In the genomic region with DNA sequence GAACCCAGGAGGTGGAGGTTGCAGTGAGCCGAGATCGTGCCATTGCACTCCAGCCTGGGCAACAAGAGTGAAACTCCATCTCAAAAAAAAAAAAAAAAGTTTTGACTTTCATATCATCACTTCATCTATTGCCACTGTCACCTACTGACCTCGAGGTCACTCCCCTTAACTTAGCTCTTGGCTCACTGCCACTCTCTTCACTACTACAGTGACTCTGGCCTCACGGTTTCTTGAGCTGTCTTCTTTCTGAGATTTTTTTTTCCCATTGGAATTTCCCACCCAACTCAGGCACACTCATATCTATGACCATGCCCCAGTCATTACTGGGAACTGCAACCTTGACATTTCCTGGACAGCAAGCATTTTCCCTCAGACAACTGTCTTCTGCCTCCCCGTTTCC, we compare ENCODE assay signal across 37 cellular contexts. TPM values are rescaled to one million over a fixed set of nuclear protein-coding genes. Genes with fewer than 3 reads are reported as not detected.
"Had no signal": no experiment of that assay in that cellular context is flagged by ENCODE, and none has a peak within 500 bp of the region (broad histone marks: within the 10 kb centered on the region; RNA-seq: fewer than 3 reads in every experiment).

No MANE protein-coding gene starts in this region.

- H2AFZ ChIP-seq: hepatocyte had no signal

- H3K4me1 ChIP-seq: colonic mucosa, esophagus muscularis mucosa, foreskin keratinocyte, gastroesophageal sphincter, heart left ventricle, left ventricle myocardium inferior, lower lobe of right lung, psoas muscle, sigmoid colon, stomach, tibial artery had no signal

- H3K27ac ChIP-seq: colonic mucosa, esophagus muscularis mucosa, foreskin keratinocyte, gastroesophageal sphincter, heart left ventricle, hepatocyte, left ventricle myocardium inferior, lower lobe of right lung, ovary, psoas muscle, sigmoid colon, stomach, tibial artery had no signal

- H3K79me2 ChIP-seq: hepatocyte had no signal

- FAIRE-seq: endothelial cell of umbilical vein, urothelium cell line had no signal

- H3K36me3 Mint-ChIP-seq: natural killer cell; stimulated activated effector memory CD8-positive, alpha-beta T cell treated with anti-CD3 and anti-CD28 coated beads, Interleukin-12 subunit alpha, Interleukin-12 subunit beta, amount 100 ng/mL, for 72 hours had no signal

- H3K27ac Mint-ChIP-seq: dendritic cell treated with granulocyte-macrophage colony-stimulating factor and Interleukin-4, amounts not matched to agents 40 ng/mL and 50 ng/mL, for 4 days; natural killer cell; stimulated activated effector memory CD8-positive, alpha-beta T cell treated with anti-CD3 and anti-CD28 coated beads, Interleukin-12 subunit alpha, Interleukin-12 subunit beta, amount 100 ng/mL, for 72 hours; type B pancreatic cell had no signal

- DNase-seq: colonic mucosa; effector CD8-positive, alpha-beta T cell; foreskin keratinocyte; heart left ventricle; left colon; left ventricle myocardium inferior; lower lobe of right lung; natural killer cell; occipital lobe; ovary; posterior cingulate gyrus; psoas muscle; right cardiac atrium; sigmoid colon; stimulated activated CD4-positive, alpha-beta T cell treated with anti-CD3 and anti-CD28 coated beads, Interleukin-2, amount 100 ng/mL, for 24 hours; stimulated activated CD4-positive, alpha-beta T cell treated with anti-CD3 and anti-CD28 coated beads, Interleukin-4, amount 100 ng/mL, for 24 hours; stimulated activated naive CD4-positive, alpha-beta T cell treated with Interleukin-2 at 50 U/mL for 16 hours; stomach; tibial artery had no signal

- H3K4me3 ChIP-seq: colonic mucosa, esophagus muscularis mucosa, gastroesophageal sphincter, heart left ventricle, hepatocyte, left ventricle myocardium inferior, lower lobe of right lung, ovary, psoas muscle, sigmoid colon, stomach, tibial artery had no signal

- ATAC-seq: foreskin keratinocyte; gastroesophageal sphincter; heart left ventricle; left colon; lower lobe of right lung; natural killer cell; psoas muscle; right cardiac atrium; stimulated activated effector memory CD8-positive, alpha-beta T cell treated with anti-CD3 and anti-CD28 coated beads, Interleukin-12 subunit alpha, Interleukin-12 subunit beta, amount 100 ng/mL, for 72 hours had no signal

- H3K4me2 ChIP-seq: hepatocyte had no signal

- H3K4me3 Mint-ChIP-seq: dendritic cell treated with granulocyte-macrophage colony-stimulating factor and Interleukin-4, amounts not matched to agents 40 ng/mL and 50 ng/mL, for 4 days; natural killer cell; stimulated activated effector memory CD8-positive, alpha-beta T cell treated with anti-CD3 and anti-CD28 coated beads, Interleukin-12 subunit alpha, Interleukin-12 subunit beta, amount 100 ng/mL, for 72 hours; type B pancreatic cell had no signal

- H3K36me3 ChIP-seq: colonic mucosa, esophagus muscularis mucosa, gastroesophageal sphincter, heart left ventricle, left ventricle myocardium inferior, lower lobe of right lung, ovary, sigmoid colon, stomach, tibial artery had no signal

- H3K27me3 ChIP-seq: colonic mucosa, esophagus muscularis mucosa, gastroesophageal sphincter, heart left ventricle, hepatocyte, ovary, sigmoid colon, stomach, tibial artery had no signal

- H3K27me3 Mint-ChIP-seq: dendritic cell treated with granulocyte-macrophage colony-stimulating factor and Interleukin-4, amounts not matched to agents 40 ng/mL and 50 ng/mL, for 4 days had no signal

- H3K9me3 ChIP-seq: colonic mucosa, lower lobe of right lung, ovary, sigmoid colon, tibial artery had no signal

RNA-seq across cellular contexts. Expression of a gene that starts 42.6 kb away (rescaled TPM):
- total RNA-seq: colonic mucosa, endothelial cell of umbilical vein, epithelial cell of proximal tubule, esophagus muscularis mucosa, fibroblast of lung, foreskin keratinocyte, gastroesophageal sphincter, heart left ventricle, hepatocyte, kidney epithelial cell, left colon, left ventricle myocardium inferior, lower lobe of right lung, mesenteric fat pad, mononuclear cell, natural killer cell, occipital lobe, ovary, psoas muscle, renal cortical epithelial cell, right cardiac atrium, sigmoid colon, skeletal muscle tissue, stomach, subcutaneous adipose tissue, temporal lobe had no signal
- polyA plus RNA-seq: endothelial cell of umbilical vein, fibroblast of lung, foreskin keratinocyte, heart left ventricle, hepatocyte, neural cell, ovary, psoas muscle, right cardiac atrium, sigmoid colon, stomach had no signal
